In the genomic region with DNA sequence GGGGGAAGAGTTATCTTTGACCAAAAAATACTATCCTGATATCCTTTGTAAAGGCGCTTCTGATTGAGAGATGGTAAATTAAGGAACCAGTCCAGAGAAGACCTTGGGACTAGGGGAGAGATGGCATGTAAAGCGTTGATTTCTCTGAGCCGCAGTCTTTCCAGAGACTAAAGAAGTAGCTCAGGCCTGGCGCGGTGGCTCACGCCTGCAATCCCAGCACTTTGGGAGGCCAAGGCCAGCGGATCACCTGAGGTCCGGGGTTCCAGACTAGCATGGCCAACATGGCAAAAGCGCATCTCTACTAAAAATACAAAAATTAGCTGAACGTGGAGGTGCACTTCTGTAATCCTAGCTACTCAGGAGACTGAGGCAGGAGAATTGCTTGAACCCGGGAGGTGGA, we compare ENCODE assay signal across 9 cellular contexts. TPM values are rescaled to one million over a fixed set of nuclear protein-coding genes. Genes with fewer than 3 reads are reported as not detected.
DNase-seq lines count a peak whose midpoint lies in the region; ATAC-seq and TF ChIP-seq lines count a peak whose summit lies in the region.
"Had no signal": no experiment of that assay in that cellular context is flagged by ENCODE, and none has a peak within 500 bp of the region (broad histone marks: within the 10 kb centered on the region; RNA-seq: fewer than 3 reads in every experiment).

No MANE protein-coding gene starts in this region.

- peaks cover 92% of the 10 kb centered on the region for H3K79me2 ChIP-seq in DND-41 (ENCODE audit: insufficient read depth, low read length)
- H3K79me2 ChIP-seq in parathyroid adenoma, result peaks cover 56% of the 10 kb centered on the region

- peaks cover 57% of the 10 kb centered on the region for H4K20me1 ChIP-seq in DND-41 (ENCODE audit: insufficient read depth, low read length)

- DNase-seq in DND-41, result no peak
- DNase-seq in Panc1 (ENCODE audit: low read depth, low spot score), result no peak
- no peak for DNase-seq in epithelial cell of prostate (ENCODE audit: low read depth, low spot score)
- DNase-seq in NCI-H748 treated with DMSO at 0.1 percent for 48 hours (lab: John Stamatoyannopoulos, UW), result no peak
- DNase-seq in stimulated activated CD4-positive, alpha-beta T cell treated with anti-CD3 and anti-CD28 coated beads, Interleukin-2, amount 100 ng/mL, for 24 hours, result no peak
- DNase-seq: stimulated activated CD4-positive, alpha-beta T cell treated with anti-CD3 and anti-CD28 coated beads, Interleukin-12 subunit alpha, Interleukin-12 subunit beta, amount 100 ng/mL, for 4 hours had no signal

- H3K4me3 ChIP-seq in DND-41 (ENCODE audit: low read depth in 1 of 2, low read length in 2 of 2), result peak overlapping the region; percentile 98 to 99
- H3K4me3 ChIP-seq in Panc1 (ENCODE audit: low read depth in 2 of 2, low read length in 2 of 2), result peak overlapping the region; percentile 85 to 92
- H3K4me3 ChIP-seq in parathyroid adenoma (ENCODE audit: low read depth, low read length), result peak overlapping the region; percentile 83

- H2AFZ ChIP-seq in DND-41 (ENCODE audit: low read depth, low read length), result no peak overlapping the region
- H2AFZ ChIP-seq in parathyroid adenoma, result no peak overlapping the region

- H3K9ac ChIP-seq in DND-41 (ENCODE audit: low read depth, low read length), result peak overlapping the region; percentile 95
- no peak overlapping the region for H3K9ac ChIP-seq in parathyroid adenoma

- POLR2A ChIA-PET in Panc1 (lab: Charles Lee), result no interaction called here

- H3K27me3 ChIP-seq in DND-41 (ENCODE audit: insufficient read depth, low read length, poor library complexity) (no peaks in the 10 kb centered on the region), Panc1 (ENCODE audit: control insufficient read depth, insufficient read depth, low read length) (no peaks in the 10 kb centered on the region), parathyroid adenoma (ENCODE audit: control insufficient read depth, insufficient read depth, low read length) (no peaks in the 10 kb centered on the region)

- H3K36me3 ChIP-seq in DND-41 (ENCODE audit: insufficient read depth, low read length), result peaks cover 46% of the 10 kb centered on the region
- no peaks in the 10 kb centered on the region; the same call in none of the 2 replicates for H3K36me3 ChIP-seq in Panc1 (ENCODE audit: control insufficient read depth, insufficient read depth, low read length)
- H3K36me3 ChIP-seq in parathyroid adenoma (ENCODE audit: control insufficient read depth, insufficient read depth, low read length), result no peaks in the 10 kb centered on the region

- no TSS peak for BruUV-seq in Panc1 (replicated peaks; lab: Mats Ljungman, UMichigan)

- intact Hi-C loops in Panc1 (cut with micrococcal nuclease; ENCODE audit: unreplicated experiment), result no loop called here

- H3K4me2 ChIP-seq in DND-41 (ENCODE audit: insufficient read depth, low read length) (peak overlapping the region; percentile 79), parathyroid adenoma (ENCODE audit: low read length) (peak overlapping the region; percentile 96)

- CTCF ChIA-PET in Panc1 (lab: Charles Lee), result no interaction called here

- peaks cover 51% of the 10 kb centered on the region for H3K4me1 ChIP-seq in DND-41 (ENCODE audit: insufficient read depth, low read length)
- peaks cover 26% of the 10 kb centered on the region for H3K4me1 ChIP-seq in Panc1 (ENCODE audit: control insufficient read depth, insufficient read depth, low read length)
- H3K4me1 ChIP-seq in parathyroid adenoma, result peaks cover 20% of the 10 kb centered on the region

- H3K9me3 ChIP-seq in DND-41 (ENCODE audit: insufficient read depth, low read length, severe bottlenecking) (no peaks in the 10 kb centered on the region), Panc1 (ENCODE audit: control insufficient read depth, insufficient read depth, low read depth, low read length) (no peaks in the 10 kb centered on the region), parathyroid adenoma (ENCODE audit: control insufficient read depth, low read length) (no peaks in the 10 kb centered on the region)

- TF ChIP-seq CTCF in DND-41 (IDR thresholded peaks at IDR 0.05; ENCODE audit: borderline replicate concordance, extremely low read depth, low read length, poor library complexity, severe bottlenecking) (no peak), Panc1 (IDR thresholded peaks at IDR 0.05) (no peak), parathyroid adenoma (IDR thresholded peaks at IDR 0.05) (no peak)

- H3K27ac ChIP-seq in DND-41 (ENCODE audit: low read length) (peak overlapping the region; percentile 86), Panc1 (ENCODE audit: low read length) (peak overlapping the region; percentile 72), epithelial cell of prostate (peak overlapping the region; percentile 88), parathyroid adenoma (no peak overlapping the region)

- in situ Hi-C loops in Panc1 (cut with HindIII; ENCODE audit: low pct_unique_long_range_greater_than_20kb, low sequenced_read_pairs), result no loop called here

- ATAC-seq in DND-41 (ENCODE audit: insufficient read depth, low read depth) (no peak), Panc1 (no peak), HG03039 (IDR thresholded peaks at IDR 0.05; ENCODE audit: unreplicated experiment) (no peak)
- ATAC-seq in activated CD4-positive, CD25-positive, alpha-beta regulatory T cell treated with anti-CD3 and anti-CD28 coated beads, Interleukin-2, amount 50 U/mL, for 24 hours, result no peak

RNA-seq across cellular contexts. Expression of a gene that starts 0.6 kb away (rescaled TPM):
- total RNA-seq in Panc1 (2021; ENCODE audit: unreplicated experiment), result 43.4 TPM
- polyA plus RNA-seq in Panc1 (2012; ENCODE audit: insufficient read length), result 27.6 TPM

RNA-seq across cellular contexts. Expression of a gene that starts 1.4 kb away (rescaled TPM):
- 119 TPM for total RNA-seq in Panc1 (2021; ENCODE audit: unreplicated experiment)
- 166 TPM for polyA plus RNA-seq in Panc1 (2012; ENCODE audit: insufficient read length)

RNA-seq across cellular contexts. Expression of a gene that starts 6.0 kb away (rescaled TPM):
- total RNA-seq in Panc1 (2021; ENCODE audit: unreplicated experiment), result 27.3 TPM
- polyA plus RNA-seq in Panc1 (2012; ENCODE audit: insufficient read length), result 31.5 TPM

RNA-seq across cellular contexts. Expression of a gene that starts 24.7 kb away (rescaled TPM):
- total RNA-seq in Panc1 (2021; ENCODE audit: unreplicated experiment), result 85.3 TPM
- polyA plus RNA-seq in Panc1 (2012; ENCODE audit: insufficient read length), result 80.8 TPM

RNA-seq across cellular contexts. Expression of a gene that starts 36.6 kb away (rescaled TPM):
- 1.1 TPM for total RNA-seq in Panc1 (2021; ENCODE audit: unreplicated experiment)
- polyA plus RNA-seq in Panc1 (2012; ENCODE audit: insufficient read length), result 1.6 TPM
